ENCODE assay signal across 26 cellular contexts in genomic region chr11:111236355-111236754, GRCh38. TPM values are rescaled to one million over a fixed set of nuclear protein-coding genes. Genes with fewer than 3 reads are reported as not detected.
DNase-seq lines count a peak whose midpoint lies in the region; FAIRE-seq and TF ChIP-seq lines count a peak whose summit lies in the region.
"Had no signal": no experiment of that assay in that cellular context is flagged by ENCODE, and none has a peak within 500 bp of the region (broad histone marks: within the 10 kb centered on the region; RNA-seq: fewer than 3 reads in every experiment).

No MANE protein-coding gene starts in this region.

- 75% methylated on average over 2 of the region's 2 CpGs for WGBS in SK-N-SH (ENCODE audit: low lambda C conversion rate)

- POLR2A ChIA-PET in SK-N-SH (lab: Yijun Ruan, JAX) = no interaction called here
- POLR2A ChIA-PET in CD4-positive, alpha-beta memory T cell (lab: Charles Lee; ENCODE audit: partially characterized antibody) = no interaction called here

- intact Hi-C loops in CD4-positive, alpha-beta memory T cell (cut with micrococcal nuclease) = no loop called here

- H2AFZ ChIP-seq in SK-N-SH (ENCODE audit: low read depth) = 0 out of 2 replicates have a peak overlapping the region, but pooled peaks have one; percentile 16
- H2AFZ ChIP-seq: neural progenitor cell had no signal

- no peak for FAIRE-seq in H54 (lab: Jason Lieb, UNC)
- FAIRE-seq: H1 had no signal

- no peak overlapping the region for H3K9ac ChIP-seq in SK-N-SH
- H3K9ac ChIP-seq: neural progenitor cell had no signal

- H3K4me3 Mint-ChIP-seq in CD4-positive, alpha-beta memory T cell = no peak overlapping the region
- no peak overlapping the region for H3K4me3 Mint-ChIP-seq in activated naive CD4-positive, alpha-beta T cell treated with anti-CD3 and anti-CD28 coated beads, Interleukin-2, amount 10 ng/mL, durations not matched to agents 7 days and 5 days
- H3K4me3 Mint-ChIP-seq: activated CD4-positive, alpha-beta T cell treated with anti-CD3 and anti-CD28 coated beads, Interleukin-2, amount 10 ng/mL, durations not matched to agents 7 days and 5 days; activated T-cell treated with anti-CD3 and anti-CD28 coated beads, Interleukin-2, amount 50 U/mL, for 72 hours; neural progenitor cell; stimulated activated memory B cell treated with anti-CD40 and anti-IgM and Interleukin-4, amounts not matched to agents 10 μg/mL and 1 μg/mL and 100 μg/mL, for 72 hours; WTC11 had no signal

- no peak for TF ChIP-seq EP300 in SK-N-SH (IDR thresholded peaks at IDR 0.05; ENCODE audit: borderline replicate concordance in 1 of 2, low read depth in 1 of 2, low read length in 1 of 2)

- H3K4me1 Mint-ChIP-seq in CD4-positive, alpha-beta memory T cell = no peaks in the 10 kb centered on the region
- H3K4me1 Mint-ChIP-seq in activated naive CD4-positive, alpha-beta T cell treated with anti-CD3 and anti-CD28 coated beads, Interleukin-2, amount 10 ng/mL, durations not matched to agents 7 days and 5 days = peaks cover 4% of the 10 kb centered on the region
- H3K4me1 Mint-ChIP-seq: neural progenitor cell, WTC11 had no signal

- H3K36me3 Mint-ChIP-seq in CD4-positive, alpha-beta memory T cell = no peaks in the 10 kb centered on the region
- no peaks in the 10 kb centered on the region for H3K36me3 Mint-ChIP-seq in activated naive CD4-positive, alpha-beta T cell treated with anti-CD3 and anti-CD28 coated beads, Interleukin-2, amount 10 ng/mL, durations not matched to agents 7 days and 5 days
- H3K36me3 Mint-ChIP-seq: neural progenitor cell; stimulated activated memory B cell treated with anti-CD40 and anti-IgM and Interleukin-4, amounts not matched to agents 10 μg/mL and 1 μg/mL and 100 μg/mL, for 72 hours; WTC11 had no signal

- no peak overlapping the region for H3K27ac Mint-ChIP-seq in CD4-positive, alpha-beta memory T cell
- H3K27ac Mint-ChIP-seq in activated naive CD4-positive, alpha-beta T cell treated with anti-CD3 and anti-CD28 coated beads, Interleukin-2, amount 10 ng/mL, durations not matched to agents 7 days and 5 days = no peak overlapping the region
- H3K27ac Mint-ChIP-seq: activated CD4-positive, alpha-beta T cell treated with anti-CD3 and anti-CD28 coated beads, Interleukin-2, amount 10 ng/mL, durations not matched to agents 7 days and 5 days; activated T-cell treated with anti-CD3 and anti-CD28 coated beads, Interleukin-2, amount 50 U/mL, for 72 hours; neural progenitor cell; stimulated activated memory B cell treated with anti-CD40 and anti-IgM and Interleukin-4, amounts not matched to agents 10 μg/mL and 1 μg/mL and 100 μg/mL, for 72 hours; WTC11 had no signal

- H3K27me3 ChIP-seq in SK-N-SH (ENCODE audit: insufficient read depth) = no peaks in the 10 kb centered on the region
- H3K27me3 ChIP-seq in CD4-positive, alpha-beta memory T cell (ENCODE audit: insufficient read depth, low read length) = no peaks in the 10 kb centered on the region
- H3K27me3 ChIP-seq: brain microvascular endothelial cell had no signal

- H3K27me3 Mint-ChIP-seq in CD4-positive, alpha-beta memory T cell = peaks cover 12 to 17% of the 10 kb centered on the region in 2 donors
- peaks cover 30% of the 10 kb centered on the region for H3K27me3 Mint-ChIP-seq in activated naive CD4-positive, alpha-beta T cell treated with anti-CD3 and anti-CD28 coated beads, Interleukin-2, amount 10 ng/mL, durations not matched to agents 7 days and 5 days

- no peaks in the 10 kb centered on the region for H3K36me3 ChIP-seq in SK-N-SH (replicated peaks in 1 of 2; ENCODE audit: control insufficient read depth in 1 of 2, insufficient read depth in 2 of 2, low read length in 1 of 2)
- H3K36me3 ChIP-seq in CD4-positive, alpha-beta memory T cell (ENCODE audit: insufficient read depth, low read length) = no peaks in the 10 kb centered on the region
- H3K36me3 ChIP-seq: brain microvascular endothelial cell, neural progenitor cell had no signal

- H3F3A ChIP-seq in SK-N-SH (replicated peaks; ENCODE audit: insufficient read depth) = no peaks in the 10 kb centered on the region

- TF ChIP-seq RAD21 in SK-N-SH (IDR thresholded peaks at IDR 0.05; ENCODE audit: low read length) = no peak

- no peak overlapping the region for H3K4me3 ChIP-seq in SK-N-SH (ENCODE audit: low read depth in 2 of 2, low read length in 1 of 2)
- no peak overlapping the region for H3K4me3 ChIP-seq in fibroblast of villous mesenchyme (ENCODE audit: low read depth, low read length)
- no peak overlapping the region for H3K4me3 ChIP-seq in CD4-positive, alpha-beta memory T cell (ENCODE audit: low read length in 2 of 2)
- H3K4me3 ChIP-seq: neural progenitor cell had no signal

- H3K79me2 ChIP-seq in SK-N-SH (ENCODE audit: insufficient read depth) = no peaks in the 10 kb centered on the region

- H3K9me3 ChIP-seq in SK-N-SH = no peaks in the 10 kb centered on the region
- H3K9me3 ChIP-seq in CD4-positive, alpha-beta memory T cell (ENCODE audit: control insufficient read depth in 1 of 2, low read length in 2 of 2) = no peaks in the 10 kb centered on the region

- H3K9me3 Mint-ChIP-seq in CD4-positive, alpha-beta memory T cell = peaks cover 0 to 4% (median 0%) of the 10 kb centered on the region in 8 donors
- H3K9me3 Mint-ChIP-seq in activated naive CD4-positive, alpha-beta T cell treated with anti-CD3 and anti-CD28 coated beads, Interleukin-2, amount 10 ng/mL, durations not matched to agents 7 days and 5 days = no peaks in the 10 kb centered on the region
- H3K9me3 Mint-ChIP-seq: activated CD4-positive, alpha-beta T cell treated with anti-CD3 and anti-CD28 coated beads, Interleukin-2, amount 10 ng/mL, durations not matched to agents 7 days and 5 days; activated T-cell treated with anti-CD3 and anti-CD28 coated beads, Interleukin-2, amount 50 U/mL, for 72 hours; neural progenitor cell; stimulated activated memory B cell treated with anti-CD40 and anti-IgM and Interleukin-4, amounts not matched to agents 10 μg/mL and 1 μg/mL and 100 μg/mL, for 72 hours; WTC11 had no signal

- no peak for TF ChIP-seq POLR2A in H54 (IDR thresholded peaks at IDR 0.05; ENCODE audit: low read depth, low read length)

- no peak overlapping the region for H3K4me2 ChIP-seq in SK-N-SH
- H3K4me2 ChIP-seq: neural progenitor cell had no signal

- no peaks in the 10 kb centered on the region; a peak in 1 of 4 replicates for H3K4me1 ChIP-seq in SK-N-SH (ENCODE audit: control insufficient read depth in 1 of 2, insufficient read depth in 2 of 2, low read depth in 1 of 2, low read length in 1 of 2)
- no peaks in the 10 kb centered on the region for H3K4me1 ChIP-seq in CD4-positive, alpha-beta memory T cell (ENCODE audit: insufficient read depth, low read length)
- H3K4me1 ChIP-seq: neural progenitor cell had no signal

- H3K9me2 ChIP-seq in SK-N-SH = no peaks in the 10 kb centered on the region

- DNase-seq in NCI-H526 (lab: John Stamatoyannopoulos, UW) (peak; percentile 59 to 65), SK-N-SH (no peak), fibroblast of villous mesenchyme (ENCODE audit: low read depth) (peak; percentile 32), H54 (ENCODE audit: insufficient read length, low spot score) (no peak)
- no peak for DNase-seq in CD4-positive, alpha-beta memory T cell
- DNase-seq in activated naive CD4-positive, alpha-beta T cell treated with anti-CD3 and anti-CD28 coated beads, Interleukin-2, amount 10 ng/mL, durations not matched to agents 7 days and 5 days = no peak
- DNase-seq in activated effector memory CD4-positive, alpha-beta T cell treated with Interleukin-2 at 50 U/mL for 16 hours = no peak
- DNase-seq: activated CD4-positive, alpha-beta T cell treated with anti-CD3 and anti-CD28 coated beads, Interleukin-2, amount 10 ng/mL, durations not matched to agents 7 days and 5 days; activated naive CD4-positive, alpha-beta T cell treated with Interleukin-2 at 50 U/mL for 16 hours; activated T-cell treated with anti-CD3 and anti-CD28 coated beads, Interleukin-2, amount 50 U/mL, for 72 hours; brain microvascular endothelial cell; kidney glomerular epithelial cell; NCI-H1092; NCI-H187 treated with DMSO at 0.1 percent for 48 hours; NCI-H748 treated with DMSO at 0.1 percent for 48 hours; posterior cingulate gyrus; right cardiac atrium; stimulated activated CD4-positive, alpha-beta T cell treated with anti-CD3 and anti-CD28 coated beads, Interleukin-4, amount 100 ng/mL, for 4 hours; T-helper 9 cell had no signal

- H4K20me1 ChIP-seq in SK-N-SH (ENCODE audit: insufficient read depth) = no peaks in the 10 kb centered on the region

- CTCF ChIA-PET in SK-N-SH (lab: Yijun Ruan, JAX) = no interaction called here
- CTCF ChIA-PET in CD4-positive, alpha-beta memory T cell (lab: Charles Lee; ENCODE audit: partially characterized antibody) = no interaction called here
- CTCF ChIA-PET in activated naive CD4-positive, alpha-beta T cell treated with anti-CD3 and anti-CD28 coated beads, Interleukin-2, amount 10 ng/mL, durations not matched to agents 7 days and 5 days (lab: Charles Lee) = interaction anchor here (1.8 kb wide), 1 partner anchor 10 kb away, joined by 4 read pairs; no protein-coding TSS in a partner anchor

- TF ChIP-seq CTCF in SK-N-SH (IDR thresholded peaks at IDR 0.05) = no peak
- TF ChIP-seq CTCF in fibroblast of villous mesenchyme (IDR thresholded peaks at IDR 0.05; ENCODE audit: insufficient read depth, low read depth, low read length) = no peak

- H3K27ac ChIP-seq in SK-N-SH (ENCODE audit: low read depth in 2 of 2, low read length in 1 of 2) = no peak overlapping the region
- no peak overlapping the region for H3K27ac ChIP-seq in CD4-positive, alpha-beta memory T cell (ENCODE audit: low read depth, low read length)
- H3K27ac ChIP-seq: brain microvascular endothelial cell, neural progenitor cell had no signal

TF ChIP-seq in SK-N-SH, 30 proteins besides CTCF, POLR2A, EP300 and RAD21 (continues in another document):
- no peak for TF ChIP-seq MEF2A (IDR thresholded peaks at IDR 0.05; ENCODE audit: borderline replicate concordance, low read depth)

RNA-seq across cellular contexts. Expression of gene POU2AF2, which starts 9.2 kb away (rescaled TPM):
- 0.06 and 0.15 TPM in 2 replicates for polyA plus RNA-seq in SK-N-SH (2012; rRNA removed)
- 0.04 TPM in 2 replicates for polyA plus RNA-seq in SK-N-SH (2012; cell fraction: cytosol; rRNA removed)
- polyA plus RNA-seq in SK-N-SH (2012; cell fraction: nucleus; rRNA removed) = 0.05 and 0.07 TPM in 2 replicates
- not detected in 2 replicates for total RNA-seq in fibroblast of villous mesenchyme
- total RNA-seq in CD4-positive, alpha-beta memory T cell = not detected
- polyA plus RNA-seq in CD4-positive, alpha-beta memory T cell = not detected
- total RNA-seq: activated CD4-positive, alpha-beta T cell treated with anti-CD3 and anti-CD28 coated beads, Interleukin-2, amount 10 ng/mL, durations not matched to agents 7 days and 5 days; activated T-cell treated with anti-CD3 and anti-CD28 coated beads, Interleukin-2, amount 50 U/mL, for 72 hours; chondrocyte; H1; right cardiac atrium; temporal lobe; urinary bladder; WTC11 had no signal
- polyA plus RNA-seq: H1, right cardiac atrium had no signal

Comparison
In these comparisons a context has a peak if more than half of its experiments do, and no peak if none do; other contexts are left out.
1. DNase-seq: peak in NCI-H526 (2 of 2) and fibroblast of villous mesenchyme (single experiment); none in SK-N-SH (single experiment), CD4-positive, alpha-beta memory T cell (0 of 5), activated naive CD4-positive, alpha-beta T cell treated with anti-CD3 and anti-CD28 coated beads, Interleukin-2, amount 10 ng/mL, durations not matched to agents 7 days and 5 days (single experiment), activated effector memory CD4-positive, alpha-beta T cell treated with Interleukin-2 at 50 U/mL for 16 hours (single experiment) and H54 (single experiment).